Comparison of ENCODE assay signal across 10 cellular contexts in the genomic region with DNA sequence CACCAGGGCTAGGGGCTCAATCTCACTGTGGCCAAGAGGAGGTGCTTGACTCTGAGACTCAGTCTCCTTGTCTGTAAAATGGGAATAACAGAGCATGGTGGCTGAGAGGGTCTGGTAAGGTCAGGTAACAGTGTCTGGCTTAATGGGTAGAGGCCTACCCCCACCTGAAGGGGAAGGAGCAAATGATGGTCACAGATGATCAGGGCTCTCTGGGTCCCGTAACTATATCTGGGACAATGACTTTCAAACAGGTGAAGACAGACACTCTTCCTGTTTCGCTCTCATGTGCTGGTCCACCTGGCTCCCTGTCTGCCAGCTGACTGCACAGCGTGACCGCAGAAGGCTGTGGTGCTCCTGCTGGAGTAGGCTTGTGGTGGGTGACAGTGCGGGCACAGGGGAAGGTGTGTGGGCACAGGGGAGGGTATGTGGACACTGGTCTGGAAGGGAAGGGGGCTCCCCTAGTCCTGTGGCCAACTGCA. TPM values are rescaled to one million over a fixed set of nuclear protein-coding genes. Genes with fewer than 3 reads are reported as not detected.
DNase-seq lines count a peak whose midpoint lies in the region; ATAC-seq and TF ChIP-seq lines count a peak whose summit lies in the region.
"Had no signal": no experiment of that assay in that cellular context is flagged by ENCODE, and none has a peak within 500 bp of the region (broad histone marks: within the 10 kb centered on the region; RNA-seq: fewer than 3 reads in every experiment).

No MANE protein-coding gene starts in this region.

- TF ChIP-seq CTCF in transverse colon (IDR thresholded peaks at IDR 0.05) (no peak), dorsolateral prefrontal cortex (IDR thresholded peaks at IDR 0.05 in 54 of 56, conservative IDR thresholded peaks at IDR 0.05 in 2 of 56; ENCODE audit: low read depth in 1 of 56, partially characterized antibody in 56 of 56) (no peak)

- no peak for TF ChIP-seq EP300 in transverse colon (IDR thresholded peaks at IDR 0.05; ENCODE audit: low read depth)

- peak; percentile 41 for ATAC-seq in HG02852 (IDR thresholded peaks at IDR 0.05; ENCODE audit: unreplicated experiment)

- no peaks in the 10 kb centered on the region for H3K36me3 ChIP-seq in transverse colon
- H3K36me3 ChIP-seq: WERI-Rb-1 had no signal

- intact Hi-C loops in transverse colon (cut with DNase I; ENCODE audit: low total_unique reads) (loop anchor here (10.0 kb wide), 1 partner anchor 52 kb away; no protein-coding TSS in a partner anchor), dorsolateral prefrontal cortex (cut with DNase I) (no loop called here)

- no peaks in the 10 kb centered on the region for H3K9me3 ChIP-seq in transverse colon

- 71 to 81% methylated on average over 1 to 5 of the region's 5 CpGs for WGBS in transverse colon (ENCODE audit: low coverage in 1 of 2), 2 donors

- H3K27ac ChIP-seq in transverse colon (peak overlapping the region; percentile 23 to 89 (median 48)), dorsolateral prefrontal cortex (no peak overlapping the region)
- H3K27ac ChIP-seq: WERI-Rb-1 had no signal

- peaks cover 42% of the 10 kb centered on the region for H3K27me3 ChIP-seq in transverse colon
- H3K27me3 ChIP-seq in dorsolateral prefrontal cortex, result peaks cover 0 to 37% (median 20%) of the 10 kb centered on the region in 45 donors

- no peak for TF ChIP-seq POLR2A in transverse colon (IDR thresholded peaks at IDR 0.05)

- DNase-seq in NCI-H2196 (lab: John Stamatoyannopoulos, UW; ENCODE audit: unreplicated experiment) (peak; percentile 35), NCI-H2196 treated with DMSO at 0.1 percent for 48 hours (lab: John Stamatoyannopoulos, UW; ENCODE audit: unreplicated experiment) (no peak), SW480 (ENCODE audit: low spot score) (peak; percentile 22), transverse colon (peak; percentile 50), NOMO-1 treated with DMSO at 0.1 percent for 48 hours (lab: John Stamatoyannopoulos, UW; ENCODE audit: unreplicated experiment) (no peak), dorsolateral prefrontal cortex (no peak)
- no peak for DNase-seq in activated CD4-positive, alpha-beta T cell treated with anti-CD3 and anti-CD28 coated beads, Interleukin-2, amount 50 U/mL, for 48 hours
- DNase-seq: NCI-H1105 treated with DMSO at 0.1 percent for 48 hours had no signal

- H3K4me3 ChIP-seq in transverse colon, result no peak overlapping the region
- H3K4me3 ChIP-seq in dorsolateral prefrontal cortex, result no peak overlapping the region

- peaks cover 0 to 28% (median 19%) of the 10 kb centered on the region in 4 donors for H3K4me1 ChIP-seq in transverse colon

- in situ Hi-C loops in transverse colon (cut with MboI; ENCODE audit: low pct_ligation_motif_present in 1 of 4, low pct_unique_long_range_greater_than_20kb in 1 of 4, low sequenced_read_pairs in 3 of 4), result no loop called here

RNA-seq across cellular contexts. Expression of gene A4GALT, which starts 4.0 kb away (rescaled TPM):
- 10 to 100 TPM in 2 of 4 donors, 1 to 10 TPM in 2; 6.3 to 31.4 (median 12.7) TPM for total RNA-seq in transverse colon
- total RNA-seq in dorsolateral prefrontal cortex, result 10 to 100 TPM in 32 of 120 experiments, 1 to 10 TPM in 88; 1.8 to 24.5 (median 7.7) TPM

Comparison
In these comparisons a context has a peak if more than half of its experiments do, and no peak if none do; other contexts are left out.
1. DNase-seq: peak in NCI-H2196 (single experiment), SW480 (single experiment) and transverse colon (single experiment); none in NCI-H2196 treated with DMSO at 0.1 percent for 48 hours (single experiment), NOMO-1 treated with DMSO at 0.1 percent for 48 hours (single experiment), dorsolateral prefrontal cortex (0 of 10) and activated CD4-positive, alpha-beta T cell treated with anti-CD3 and anti-CD28 coated beads, Interleukin-2, amount 50 U/mL, for 48 hours (0 of 2).
2. H3K27ac ChIP-seq: peak in transverse colon (4 of 4); none in dorsolateral prefrontal cortex (0 of 59).